ENCODE assay signal across 9 cellular contexts in genomic region chr10:30645340-30645827, GRCh38. TPM values are rescaled to one million over a fixed set of nuclear protein-coding genes. Genes with fewer than 3 reads are reported as not detected.
DNase-seq lines count a peak whose midpoint lies in the region; ATAC-seq and TF ChIP-seq lines count a peak whose summit lies in the region.
"Had no signal": no experiment of that assay in that cellular context is flagged by ENCODE, and none has a peak within 500 bp of the region (broad histone marks: within the 10 kb centered on the region; RNA-seq: fewer than 3 reads in every experiment).

No MANE protein-coding gene starts in this region.

- H3K27ac ChIP-seq in PC-3 (ENCODE audit: low read length) = no peak overlapping the region
- H3K27ac ChIP-seq: ovary had no signal

- CTCF ChIA-PET in PC-3 (lab: Charles Lee) = interaction anchor here (0.5 kb wide), 1 partner anchor 843 kb away, joined by 3 read pairs; no protein-coding TSS in a partner anchor

- H3K36me3 ChIP-seq in PC-3 (ENCODE audit: low read depth, low read length) = no peaks in the 10 kb centered on the region
- H3K36me3 ChIP-seq: ovary had no signal

- H3K4me2 ChIP-seq in PC-3 (ENCODE audit: low read length) = peak overlapping the region; percentile 71

- intact Hi-C loops in PC-3 (cut with micrococcal nuclease) = no loop called here

- H2AFZ ChIP-seq in PC-3 (ENCODE audit: low read length) = peak overlapping the region; percentile 61; the same call in 1 of the 2 replicates

- no peak overlapping the region for H3K9ac ChIP-seq in PC-3 (ENCODE audit: low read length)

- ATAC-seq in PC-3 (peak; percentile 91), GM18511 (IDR thresholded peaks at IDR 0.05; ENCODE audit: unreplicated experiment) (no peak)

- BruUV-seq in PC-3 (replicated peaks; lab: Mats Ljungman, UMichigan) = no TSS peak

- H3K27me3 ChIP-seq in PC-3 (ENCODE audit: low read length) = no peaks in the 10 kb centered on the region
- H3K27me3 ChIP-seq: ovary had no signal

- POLR2A ChIA-PET in PC-3 (lab: Charles Lee; ENCODE audit: unreplicated experiment) = no interaction called here

- H3K4me1 ChIP-seq in PC-3 (ENCODE audit: insufficient read depth, low read length) = no peaks in the 10 kb centered on the region

- no peaks in the 10 kb centered on the region for H3K9me2 ChIP-seq in PC-3 (replicated peaks; ENCODE audit: low read length)

- H3K4me3 ChIP-seq in PC-3 (ENCODE audit: low read length) = peak overlapping the region; percentile 46
- H3K4me3 ChIP-seq in fibroblast of pulmonary artery (replicated peaks; ENCODE audit: low read depth, low read length) = no peak overlapping the region
- H3K4me3 ChIP-seq: ovary had no signal

- no peaks in the 10 kb centered on the region for H3K79me2 ChIP-seq in PC-3 (ENCODE audit: low read length)

- no peaks in the 10 kb centered on the region for H3F3A ChIP-seq in PC-3 (ENCODE audit: low read length, unreplicated experiment)

- no peaks in the 10 kb centered on the region for H3K9me3 ChIP-seq in PC-3 (ENCODE audit: low read length)
- H3K9me3 ChIP-seq: ovary had no signal

- TF ChIP-seq CTCF in PC-3 (conservative IDR thresholded peaks at IDR 0.05; ENCODE audit: low read depth, low read length) (no peak), fibroblast of pulmonary artery (IDR thresholded peaks at IDR 0.05; ENCODE audit: low read length, missing control alignments) (no peak)

- H4K20me1 ChIP-seq in PC-3 (ENCODE audit: low read length) = no peaks in the 10 kb centered on the region

- DNase-seq in NCI-H1436 (lab: John Stamatoyannopoulos, UW) = peak; percentile 2
- no peak for DNase-seq in NCI-H1436 treated with DMSO at 0.1 percent for 48 hours (lab: John Stamatoyannopoulos, UW)
- peak; percentile 31 for DNase-seq in PC-3
- peak; percentile 53 for DNase-seq in fibroblast of pulmonary artery (ENCODE audit: low read depth)
- peak; percentile 19 for DNase-seq in pulmonary artery endothelial cell (ENCODE audit: low read depth, low spot score)
- DNase-seq in activated gamma-delta T cell treated with Interleukin-2 at 50 U/mL for 16 hours = no peak
- no peak for DNase-seq in NCI-H226
- DNase-seq: ovary had no signal

RNA-seq across cellular contexts. Expression of gene LYZL2, which starts 15.8 kb away (rescaled TPM):
- total RNA-seq in PC-3 (2014; rRNA removed) (not detected in 2 replicates), pulmonary artery endothelial cell (not detected in 2 replicates)
- total RNA-seq: ovary had no signal

Comparison
In these comparisons a context has a peak if more than half of its experiments do, and no peak if none do; other contexts are left out.
1. DNase-seq: peak in NCI-H1436 (single experiment), PC-3 (single experiment), fibroblast of pulmonary artery (single experiment) and pulmonary artery endothelial cell (single experiment); none in NCI-H1436 treated with DMSO at 0.1 percent for 48 hours (single experiment), activated gamma-delta T cell treated with Interleukin-2 at 50 U/mL for 16 hours (single experiment) and NCI-H226 (single experiment).